8 cellular contexts compared by ENCODE assay signal in genomic region chr19:48660854-48661731, GRCh38. TPM values are rescaled to one million over a fixed set of nuclear protein-coding genes. Genes with fewer than 3 reads are reported as not detected.
DNase-seq lines count a peak whose midpoint lies in the region; ATAC-seq and TF ChIP-seq lines count a peak whose summit lies in the region.

No MANE protein-coding gene starts in this region.

- H3K4me2 ChIP-seq in PC-3 (ENCODE audit: low read length), result 0 out of 2 replicates have a peak overlapping the region, but pooled peaks have one; percentile 13

- no TSS peak for BruUV-seq in PC-3 (replicated peaks; lab: Mats Ljungman, UMichigan)

- H3K27me3 ChIP-seq in BJ (ENCODE audit: control insufficient read depth, insufficient read depth, low read length) (no peaks in the 10 kb centered on the region), PC-3 (ENCODE audit: low read length) (no peaks in the 10 kb centered on the region), esophagus squamous epithelium (no peaks in the 10 kb centered on the region), stomach (no peaks in the 10 kb centered on the region)

- no peaks in the 10 kb centered on the region for H3K36me3 ChIP-seq in BJ (ENCODE audit: control insufficient read depth, insufficient read depth, low read length)
- H3K36me3 ChIP-seq in PC-3 (ENCODE audit: low read depth, low read length), result no peaks in the 10 kb centered on the region
- no peaks in the 10 kb centered on the region for H3K36me3 ChIP-seq in esophagus squamous epithelium
- no peaks in the 10 kb centered on the region for H3K36me3 ChIP-seq in stomach

- TF ChIP-seq CTCF in BJ (IDR thresholded peaks at IDR 0.05; ENCODE audit: insufficient read depth, low read depth, low read length) (no peak), PC-3 (conservative IDR thresholded peaks at IDR 0.05; ENCODE audit: low read depth, low read length) (no peak), esophagus squamous epithelium (IDR thresholded peaks at IDR 0.05) (no peak), stomach (IDR thresholded peaks at IDR 0.05) (no peak)

- CTCF ChIA-PET in BJ (lab: Yijun Ruan, JAX) (no interaction called here), PC-3 (lab: Charles Lee) (no interaction called here)

- H3K9me3 Mint-ChIP-seq in natural killer cell treated with Interleukin-12 subunit alpha and Interleukin-12 subunit beta and Interleukin-15 and Interleukin-18, amount 100 ng/mL, for 72 hours, result no peaks in the 10 kb centered on the region

- TF ChIP-seq EP300 in stomach (IDR thresholded peaks at IDR 0.05), result no peak

- no peak overlapping the region for H3K9ac ChIP-seq in PC-3 (ENCODE audit: low read length)

- intact Hi-C loops in PC-3 (cut with micrococcal nuclease), result no loop called here
- intact Hi-C loops in esophagus squamous epithelium (cut with DNase I), result no loop called here
- intact Hi-C loops in stomach (cut with DNase I; ENCODE audit: low total_unique reads), result no loop called here

- H3K27ac ChIP-seq in PC-3 (ENCODE audit: low read length) (no peak overlapping the region), esophagus squamous epithelium (peak overlapping the region in 3 of 4 donors; percentile 42 to 70 (median 56)), stomach (peak overlapping the region in 4 of 5 donors; percentile 24 to 75 (median 56))

- no peaks in the 10 kb centered on the region for H3K9me2 ChIP-seq in PC-3 (replicated peaks; ENCODE audit: low read length)

- H3F3A ChIP-seq in PC-3 (ENCODE audit: low read length, unreplicated experiment), result no peaks in the 10 kb centered on the region

- WGBS in esophagus squamous epithelium, 2 donors, result 41 to 54% methylated on average over 22 to 25 of the region's 40 CpGs
- WGBS in stomach, 5 donors, result 55 to 69% (median 61%) methylated on average over 31 to 40 of the region's 40 CpGs

- H3K4me3 Mint-ChIP-seq in natural killer cell treated with Interleukin-12 subunit alpha and Interleukin-12 subunit beta and Interleukin-15 and Interleukin-18, amount 100 ng/mL, for 72 hours, result peak overlapping the region; percentile 82

- ATAC-seq in HG03439 (IDR thresholded peaks at IDR 0.05; ENCODE audit: unreplicated experiment) (peak; percentile 82), PC-3 (peak; percentile 75)
- ATAC-seq in natural killer cell treated with Interleukin-12 subunit alpha and Interleukin-12 subunit beta and Interleukin-15 and Interleukin-18, amount 100 ng/mL, for 72 hours, result peak; percentile 93 to 95

- peak overlapping the region; percentile 84 to 92 for H3K27ac Mint-ChIP-seq in natural killer cell treated with Interleukin-12 subunit alpha and Interleukin-12 subunit beta and Interleukin-15 and Interleukin-18, amount 100 ng/mL, for 72 hours

- TF ChIP-seq POLR2A in esophagus squamous epithelium (IDR thresholded peaks at IDR 0.05) (no peak), stomach (IDR thresholded peaks at IDR 0.05) (no peak)

- H3K79me2 ChIP-seq in PC-3 (ENCODE audit: low read length), result no peaks in the 10 kb centered on the region

- DNase-seq in BJ (ENCODE audit: low read depth), result peak; percentile 60
- peak; percentile 99 for DNase-seq in GM19238 (ENCODE audit: insufficient read length, low spot score)
- DNase-seq in PC-3, result peak; percentile 79
- peak; percentile 79 for DNase-seq in activated T-cell treated with anti-CD3 and anti-CD28 coated beads, Interleukin-2, amount 50 U/mL, for 1 hour
- DNase-seq in esophagus squamous epithelium (lab: John Stamatoyannopoulos, UW), result no peak
- DNase-seq in natural killer cell treated with Interleukin-12 subunit alpha and Interleukin-12 subunit beta and Interleukin-15 and Interleukin-18, amount 100 ng/mL, for 72 hours (ENCODE audit: low spot score), result peak; percentile 83
- DNase-seq in stomach, result peak; percentile 92

- no peaks in the 10 kb centered on the region for H3K9me3 ChIP-seq in PC-3 (ENCODE audit: low read length)
- no peaks in the 10 kb centered on the region for H3K9me3 ChIP-seq in esophagus squamous epithelium
- no peaks in the 10 kb centered on the region for H3K9me3 ChIP-seq in stomach

- H4K20me1 ChIP-seq in PC-3 (ENCODE audit: low read length), result no peaks in the 10 kb centered on the region

- no peaks in the 10 kb centered on the region for H3K4me1 ChIP-seq in PC-3 (ENCODE audit: insufficient read depth, low read length)
- peaks cover 0 to 14% (median 11%) of the 10 kb centered on the region in 3 donors for H3K4me1 ChIP-seq in esophagus squamous epithelium
- peaks cover 0 to 18% (median 6%) of the 10 kb centered on the region in 4 donors for H3K4me1 ChIP-seq in stomach

- H3K27me3 Mint-ChIP-seq in natural killer cell treated with Interleukin-12 subunit alpha and Interleukin-12 subunit beta and Interleukin-15 and Interleukin-18, amount 100 ng/mL, for 72 hours, result no peaks in the 10 kb centered on the region

- H3K36me3 Mint-ChIP-seq in natural killer cell treated with Interleukin-12 subunit alpha and Interleukin-12 subunit beta and Interleukin-15 and Interleukin-18, amount 100 ng/mL, for 72 hours, result no peaks in the 10 kb centered on the region

- peaks cover 7% of the 10 kb centered on the region in 2 donors for H3K4me1 Mint-ChIP-seq in natural killer cell treated with Interleukin-12 subunit alpha and Interleukin-12 subunit beta and Interleukin-15 and Interleukin-18, amount 100 ng/mL, for 72 hours (ENCODE audit: low read depth in 2 of 2)

- peak overlapping the region; percentile 61; the same call in 1 of the 2 replicates for H2AFZ ChIP-seq in PC-3 (ENCODE audit: low read length)

- H3K4me3 ChIP-seq in BJ (ENCODE audit: low read depth, low read length) (no peak overlapping the region), PC-3 (ENCODE audit: low read length) (no peak overlapping the region), esophagus squamous epithelium (peak overlapping the region in 1 of 4 donors; percentile 40), stomach (no peak overlapping the region)

- POLR2A ChIA-PET in BJ (lab: Charles Lee) (no interaction called here), PC-3 (lab: Charles Lee; ENCODE audit: unreplicated experiment) (no interaction called here)

RNA-seq across cellular contexts. Expression of gene NTN5, which starts 11.7 kb away (rescaled TPM):
- polyA plus RNA-seq in BJ (2011; rRNA removed) (0.10 and 0.11 TPM in 2 replicates), stomach (1 to 10 TPM in 1 of 3 donors, not detected in 2; 1.3 TPM)
- 0.19 TPM in 1 of 2 replicates, not detected in the other for polyA minus RNA-seq in BJ (2011; rRNA and poly(A)+ RNA removed)
- total RNA-seq in PC-3 (2014; rRNA removed) (0.18 and 0.81 TPM in 2 replicates), esophagus squamous epithelium (under 1 TPM in 1 of 4 donors, not detected in 3; 0.57 TPM), stomach (not detected)
- under 1 TPM; 0.21 to 0.28 TPM for total RNA-seq in natural killer cell treated with Interleukin-12 subunit alpha and Interleukin-12 subunit beta and Interleukin-15 and Interleukin-18, amount 100 ng/mL, for 72 hours

RNA-seq across cellular contexts. Expression of gene CA11, which starts 15.1 kb away (rescaled TPM):
- 3.0 and 3.2 TPM in 2 replicates for polyA plus RNA-seq in BJ (2011; rRNA removed)
- 0.41 and 1.3 TPM in 2 replicates for polyA minus RNA-seq in BJ (2011; rRNA and poly(A)+ RNA removed)
- total RNA-seq in PC-3 (2014; rRNA removed), result 0.63 and 4.1 TPM in 2 replicates
- total RNA-seq in esophagus squamous epithelium, result 1 to 10 TPM; 1.4 to 6.9 (median 5.2) TPM
- 1 to 10 TPM; 4.7 to 4.9 TPM for total RNA-seq in natural killer cell treated with Interleukin-12 subunit alpha and Interleukin-12 subunit beta and Interleukin-15 and Interleukin-18, amount 100 ng/mL, for 72 hours
- total RNA-seq in stomach, result 10 to 100 TPM in 2 of 5 donors, 1 to 10 TPM in 2, not detected in 1; 1.8 to 33.0 (median 18.1) TPM
- polyA plus RNA-seq in stomach, result 10 to 100 TPM; 15.7 to 17.7 (median 15.8) TPM

RNA-seq across cellular contexts. Expression of gene DBP, which starts 23.9 kb away (rescaled TPM):
- 4.3 and 5.3 TPM in 2 replicates for polyA plus RNA-seq in BJ (2011; rRNA removed)
- polyA minus RNA-seq in BJ (2011; rRNA and poly(A)+ RNA removed), result 5.2 and 6.0 TPM in 2 replicates
- total RNA-seq in PC-3 (2014; rRNA removed), result 9.0 and 12.2 TPM in 2 replicates
- total RNA-seq in esophagus squamous epithelium, result 10 to 100 TPM in 3 of 4 donors, 1 to 10 TPM in 1; 4.2 to 16.2 (median 11.7) TPM
- 1 to 10 TPM; 3.8 to 3.9 TPM for total RNA-seq in natural killer cell treated with Interleukin-12 subunit alpha and Interleukin-12 subunit beta and Interleukin-15 and Interleukin-18, amount 100 ng/mL, for 72 hours
- 10 to 100 TPM in 1 of 5 donors, 1 to 10 TPM in 3, not detected in 1; 7.2 to 21.7 (median 9.7) TPM for total RNA-seq in stomach
- 10 to 100 TPM in 1 of 3 donors, 1 to 10 TPM in 2; 4.2 to 29.0 (median 9.2) TPM for polyA plus RNA-seq in stomach

RNA-seq across cellular contexts. Expression of gene FUT2, which starts 34.7 kb away (rescaled TPM):
- polyA plus RNA-seq in BJ (2011; rRNA removed), result not detected in 2 replicates
- polyA minus RNA-seq in BJ (2011; rRNA and poly(A)+ RNA removed), result not detected in 2 replicates
- 0.69 TPM in 1 of 2 replicates, not detected in the other for total RNA-seq in PC-3 (2014; rRNA removed)
- 100 to 1,000 TPM in 1 of 4 donors, 10 to 100 TPM in 3; 12.2 to 125 (median 38.5) TPM for total RNA-seq in esophagus squamous epithelium
- total RNA-seq in natural killer cell treated with Interleukin-12 subunit alpha and Interleukin-12 subunit beta and Interleukin-15 and Interleukin-18, amount 100 ng/mL, for 72 hours, result not detected
- 10 to 100 TPM; 23.2 to 42.0 (median 33.2) TPM for total RNA-seq in stomach
- polyA plus RNA-seq in stomach, result 10 to 100 TPM; 22.7 to 76.8 (median 25.8) TPM

RNA-seq across cellular contexts. Expression of gene SPHK2, which starts 41.8 kb away (rescaled TPM):
- polyA plus RNA-seq in BJ (2011; rRNA removed), result 5.6 and 9.2 TPM in 2 replicates
- polyA minus RNA-seq in BJ (2011; rRNA and poly(A)+ RNA removed), result 5.1 and 7.5 TPM in 2 replicates
- 8.5 and 8.6 TPM in 2 replicates for total RNA-seq in PC-3 (2014; rRNA removed)
- total RNA-seq in esophagus squamous epithelium, result 10 to 100 TPM in 2 of 4 donors, 1 to 10 TPM in 2; 7.0 to 10.9 (median 9.7) TPM
- 10 to 100 TPM; 37.9 to 71.4 TPM for total RNA-seq in natural killer cell treated with Interleukin-12 subunit alpha and Interleukin-12 subunit beta and Interleukin-15 and Interleukin-18, amount 100 ng/mL, for 72 hours
- total RNA-seq in stomach, result 100 to 1,000 TPM in 1 of 5 donors, 10 to 100 TPM in 4; 10.6 to 156 (median 19.2) TPM
- polyA plus RNA-seq in stomach, result 10 to 100 TPM in 2 of 3 donors, 1 to 10 TPM in 1; 9.4 to 20.5 (median 19.9) TPM
